ENCODE assay signal across 1 cellular context in genomic region chr17:9004132-9004960, GRCh38.
TF ChIP-seq lines count a peak whose summit lies in the region.

No MANE protein-coding gene starts in this region.

TF ChIP-seq in H1, 55 proteins besides CTCF, POLR2A, EP300 and RAD21:
- TF ChIP-seq ATF3 (IDR thresholded peaks at IDR 0.05; ENCODE audit: insufficient read depth, low read depth, low read length) = no peak
- no peak for TF ChIP-seq CHD7 (IDR thresholded peaks at IDR 0.05; ENCODE audit: insufficient replicate concordance, low read length)
- TF ChIP-seq CBX8 (IDR thresholded peaks at IDR 0.05; ENCODE audit: borderline replicate concordance, low read depth, low read length) = no peak
- TF ChIP-seq POU5F1 (IDR thresholded peaks at IDR 0.05; ENCODE audit: low read depth, low read length) = no peak
- no peak for TF ChIP-seq BRCA1 (IDR thresholded peaks at IDR 0.05; ENCODE audit: low read depth, low read length)
- TF ChIP-seq E2F6 (IDR thresholded peaks at IDR 0.05) = 0 out of 2 replicates have a peak, but pooled peaks have one; percentile 23
- TF ChIP-seq KDM4A (IDR thresholded peaks at IDR 0.05; ENCODE audit: low read depth, low read length, severe bottlenecking) = no peak
- no peak for TF ChIP-seq TEAD4 (IDR thresholded peaks at IDR 0.05; ENCODE audit: low read depth, low read length)
- TF ChIP-seq BACH1 (IDR thresholded peaks at IDR 0.05; ENCODE audit: low read length) = peak; percentile 53; the same call in 1 of the 2 replicates
- TF ChIP-seq TBP (IDR thresholded peaks at IDR 0.05; ENCODE audit: low read depth, low read length) = no peak
- no peak for TF ChIP-seq CEBPB (IDR thresholded peaks at IDR 0.05; ENCODE audit: low read depth, low read length)
- TF ChIP-seq SUZ12 (IDR thresholded peaks at IDR 0.05; ENCODE audit: low read length) = peak; percentile 99
- no peak for TF ChIP-seq JUN (IDR thresholded peaks at IDR 0.05; ENCODE audit: low read depth, low read length)
- peak; percentile 99 for TF ChIP-seq EZH2 (IDR thresholded peaks at IDR 0.05; ENCODE audit: low read depth, low read length, severe bottlenecking)
- TF ChIP-seq HDAC6 (IDR thresholded peaks at IDR 0.05; ENCODE audit: low read depth, low read length) = no peak
- no peak for TF ChIP-seq FOSL1 (IDR thresholded peaks at IDR 0.05; ENCODE audit: insufficient read depth, low read depth, low read length)
- TF ChIP-seq SP1 (IDR thresholded peaks at IDR 0.05; ENCODE audit: low read depth, low read length) = no peak
- peak; percentile 66 for TF ChIP-seq RNF2 (IDR thresholded peaks at IDR 0.05; ENCODE audit: borderline replicate concordance, low read depth, low read length, missing control alignments, poor library complexity, severe bottlenecking)
- TF ChIP-seq NRF1 (IDR thresholded peaks at IDR 0.05; ENCODE audit: low read depth, low read length) = no peak
TF ChIP-seq in H1: peak in this region for 5.
